Comparison of ENCODE assay signal across 22 cellular contexts in the genomic region with DNA sequence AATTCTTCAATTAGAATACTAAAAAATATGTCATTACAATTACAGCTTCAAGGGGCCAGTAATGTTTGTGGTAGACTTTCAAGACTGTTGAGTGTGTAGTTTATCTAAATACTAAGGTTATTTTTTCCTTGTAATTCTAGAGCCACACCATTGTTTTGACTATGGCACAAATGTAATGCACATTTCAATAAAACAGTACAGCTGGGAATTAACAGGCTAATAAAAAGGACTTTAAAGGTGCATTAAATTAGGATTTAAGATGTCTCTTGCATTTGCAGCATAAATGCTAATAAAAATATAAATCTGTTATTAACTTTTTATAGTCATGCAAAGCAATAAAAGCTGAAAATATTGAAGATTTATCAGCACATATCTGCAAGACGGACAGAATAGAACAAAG.
"Had no signal": no experiment of that assay in that cellular context is flagged by ENCODE, and none has a peak within 500 bp of the region (broad histone marks: within the 10 kb centered on the region; RNA-seq: fewer than 3 reads in every experiment).

No MANE protein-coding gene starts in this region.

- DNase-seq: Karpas-422, Kasumi-1, MG63, MM.1S, MV-4-11, NCI-H1048, NCI-H1092, NCI-H1105, NCI-H1417 treated with DMSO at 0.1 percent for 48 hours, NCI-H1694, NCI-H1694 treated with DMSO at 0.1 percent for 48 hours, NCI-H187, NCI-H187 treated with DMSO at 0.1 percent for 48 hours, NCI-H1930, NCI-H2029, NCI-H2029 treated with DMSO at 0.1 percent for 48 hours, NCI-H2107, NCI-H2171, NCI-H226, NCI-H345, NCI-H510A, NCI-H510A treated with DMSO at 0.1 percent for 48 hours had no signal

- H3K4me3 ChIP-seq: MG63 had no signal

- H3K27me3 ChIP-seq: MG63 had no signal

- H3K9me3 ChIP-seq: MG63 had no signal

- H3K36me3 ChIP-seq: MG63 had no signal
